In genomic region chr9:27679338-27679737, GRCh38 we compare ENCODE assay signal across 36 cellular contexts.
"Had no signal": no experiment of that assay in that cellular context is flagged by ENCODE, and none has a peak within 500 bp of the region (broad histone marks: within the 10 kb centered on the region; RNA-seq: fewer than 3 reads in every experiment).

No MANE protein-coding gene starts in this region.

- H3K4me3 ChIP-seq: adrenal gland, body of pancreas, esophagus muscularis mucosa, gastrocnemius medialis, heart left ventricle had no signal

- H3K27me3 Mint-ChIP-seq: activated naive CD4-positive, alpha-beta T cell treated with anti-CD3 and anti-CD28 coated beads, Interleukin-2, amount 50 U/mL, for 24 hours; activated naive CD8-positive, alpha-beta T cell treated with anti-CD3 and anti-CD28 coated beads for 36 hours had no signal

- H3K27me3 ChIP-seq: adrenal gland, body of pancreas, esophagus muscularis mucosa, gastrocnemius medialis, heart left ventricle had no signal

- ATAC-seq: activated CD4-positive, alpha-beta T cell treated with anti-CD3 and anti-CD28 coated beads for 36 hours; activated CD8-positive, alpha-beta memory T cell treated with anti-CD3 and anti-CD28 coated beads, Interleukin-2, amount 10 ng/mL, durations not matched to agents 7 days and 5 days; activated CD8-positive, alpha-beta T cell treated with anti-CD3 and anti-CD28 coated beads, Interleukin-2, amount 10 ng/mL, durations not matched to agents 7 days and 5 days; activated naive CD8-positive, alpha-beta T cell treated with anti-CD3 and anti-CD28 coated beads, Interleukin-2, amount 50 U/mL, for 24 hours; body of pancreas; effector memory CD8-positive, alpha-beta T cell; foreskin keratinocyte; gastrocnemius medialis; heart left ventricle; T-helper 17 cell had no signal

- H3K36me3 Mint-ChIP-seq: activated CD4-positive, alpha-beta memory T cell treated with anti-CD3 and anti-CD28 coated beads for 36 hours; activated CD8-positive, alpha-beta memory T cell treated with anti-CD3 and anti-CD28 coated beads, Interleukin-2, amount 10 ng/mL, durations not matched to agents 7 days and 5 days; activated naive CD4-positive, alpha-beta T cell treated with anti-CD3 and anti-CD28 coated beads, Interleukin-2, amount 50 U/mL, for 24 hours; activated naive CD8-positive, alpha-beta T cell treated with anti-CD3 and anti-CD28 coated beads for 36 hours had no signal

- H3K27ac ChIP-seq: adrenal gland, body of pancreas, esophagus muscularis mucosa, foreskin keratinocyte, gastrocnemius medialis, heart left ventricle, WERI-Rb-1 had no signal

- H3K4me3 Mint-ChIP-seq: activated CD4-positive, alpha-beta memory T cell treated with anti-CD3 and anti-CD28 coated beads for 36 hours; activated CD4-positive, alpha-beta T cell treated with anti-CD3 and anti-CD28 coated beads for 36 hours; activated CD4-positive, alpha-beta T cell treated with anti-CD3 and anti-CD28 coated beads, Interleukin-2, amount 10 ng/mL, durations not matched to agents 24 days and 14 days; activated CD8-positive, alpha-beta memory T cell treated with anti-CD3 and anti-CD28 coated beads, Interleukin-2, amount 10 ng/mL, durations not matched to agents 7 days and 5 days; activated CD8-positive, alpha-beta T cell treated with anti-CD3 and anti-CD28 coated beads, Interleukin-2, amount 10 ng/mL, durations not matched to agents 7 days and 5 days; activated naive CD4-positive, alpha-beta T cell treated with anti-CD3 and anti-CD28 coated beads for 36 hours; activated naive CD4-positive, alpha-beta T cell treated with anti-CD3 and anti-CD28 coated beads, Interleukin-2, amount 50 U/mL, for 24 hours; activated naive CD8-positive, alpha-beta T cell treated with anti-CD3 and anti-CD28 coated beads for 36 hours; activated naive CD8-positive, alpha-beta T cell treated with anti-CD3 and anti-CD28 coated beads, Interleukin-2, amount 50 U/mL, for 24 hours; activated T-helper 1 cell treated with anti-CD3 and anti-CD28 coated beads, Interleukin-12 subunit alpha, Interleukin-12 subunit beta, Interleukin-2, Interleukin-4 antibody, amounts not matched to agents 30 ng/mL and 10 ng/mL and 1 ng/mL, durations not matched to agents 14 hours and 24 hours and 36 hours; effector memory CD8-positive, alpha-beta T cell; T-helper 17 cell; T-helper 2 cell treated with Interferon-gamma antibody and Interleukin-4, amounts not matched to agents 5 μg/mL and 100 μg/mL, for 36 hours had no signal

- H3K9me3 Mint-ChIP-seq: activated CD4-positive, alpha-beta memory T cell treated with anti-CD3 and anti-CD28 coated beads for 36 hours; activated CD4-positive, alpha-beta T cell treated with anti-CD3 and anti-CD28 coated beads, Interleukin-2, amount 10 ng/mL, durations not matched to agents 24 days and 14 days; activated naive CD4-positive, alpha-beta T cell treated with anti-CD3 and anti-CD28 coated beads for 36 hours; activated naive CD4-positive, alpha-beta T cell treated with anti-CD3 and anti-CD28 coated beads, Interleukin-2, amount 50 U/mL, for 24 hours; activated naive CD8-positive, alpha-beta T cell treated with anti-CD3 and anti-CD28 coated beads for 36 hours; activated naive CD8-positive, alpha-beta T cell treated with anti-CD3 and anti-CD28 coated beads, Interleukin-2, amount 50 U/mL, for 24 hours; activated T-helper 1 cell treated with anti-CD3 and anti-CD28 coated beads, Interleukin-12 subunit alpha, Interleukin-12 subunit beta, Interleukin-2, Interleukin-4 antibody, amounts not matched to agents 30 ng/mL and 10 ng/mL and 1 ng/mL, durations not matched to agents 14 hours and 24 hours and 36 hours; activated T-helper 2 cell treated with anti-CD3 and anti-CD28 coated beads, Interferon-gamma antibody, Interleukin-2, Interleukin-4, amounts not matched to agents 10 μg/mL and 5 μg/mL and 100 μg/mL, durations not matched to agents 14 hours and 24 hours and 36 hours; effector memory CD8-positive, alpha-beta T cell; T-helper 2 cell treated with Interferon-gamma antibody and Interleukin-4, amounts not matched to agents 5 μg/mL and 100 μg/mL, for 36 hours had no signal

- H3K4me1 ChIP-seq: adrenal gland, body of pancreas, esophagus muscularis mucosa, foreskin keratinocyte, gastrocnemius medialis, heart left ventricle had no signal

- H3K36me3 ChIP-seq: adrenal gland, esophagus muscularis mucosa, gastrocnemius medialis, heart left ventricle, WERI-Rb-1 had no signal

- H3K27ac Mint-ChIP-seq: activated CD4-positive, alpha-beta memory T cell treated with anti-CD3 and anti-CD28 coated beads for 36 hours; activated CD4-positive, alpha-beta T cell treated with anti-CD3 and anti-CD28 coated beads for 36 hours; activated CD4-positive, alpha-beta T cell treated with anti-CD3 and anti-CD28 coated beads, Interleukin-2, amount 10 ng/mL, durations not matched to agents 24 days and 14 days; activated CD8-positive, alpha-beta memory T cell treated with anti-CD3 and anti-CD28 coated beads, Interleukin-2, amount 10 ng/mL, durations not matched to agents 7 days and 5 days; activated CD8-positive, alpha-beta T cell treated with anti-CD3 and anti-CD28 coated beads, Interleukin-2, amount 10 ng/mL, durations not matched to agents 7 days and 5 days; activated naive CD4-positive, alpha-beta T cell treated with anti-CD3 and anti-CD28 coated beads for 36 hours; activated naive CD4-positive, alpha-beta T cell treated with anti-CD3 and anti-CD28 coated beads, Interleukin-2, amount 50 U/mL, for 24 hours; activated naive CD8-positive, alpha-beta T cell treated with anti-CD3 and anti-CD28 coated beads for 36 hours; activated naive CD8-positive, alpha-beta T cell treated with anti-CD3 and anti-CD28 coated beads, Interleukin-2, amount 50 U/mL, for 24 hours; activated T-helper 1 cell treated with anti-CD3 and anti-CD28 coated beads, Interleukin-12 subunit alpha, Interleukin-12 subunit beta, Interleukin-2, Interleukin-4 antibody, amounts not matched to agents 30 ng/mL and 10 ng/mL and 1 ng/mL, durations not matched to agents 14 hours and 24 hours and 36 hours; activated T-helper 2 cell treated with anti-CD3 and anti-CD28 coated beads, Interferon-gamma antibody, Interleukin-2, Interleukin-4, amounts not matched to agents 10 μg/mL and 5 μg/mL and 100 μg/mL, durations not matched to agents 14 hours and 24 hours and 36 hours; effector memory CD8-positive, alpha-beta T cell; T-helper 17 cell; T-helper 2 cell treated with Interferon-gamma antibody and Interleukin-4, amounts not matched to agents 5 μg/mL and 100 μg/mL, for 36 hours had no signal

- DNase-seq: activated CD4-positive, alpha-beta memory T cell treated with anti-CD3 and anti-CD28 coated beads for 36 hours; activated CD4-positive, alpha-beta T cell treated with anti-CD3 and anti-CD28 coated beads for 36 hours; activated CD4-positive, alpha-beta T cell treated with anti-CD3 and anti-CD28 coated beads, Interleukin-2, amount 10 ng/mL, durations not matched to agents 24 days and 14 days; activated CD4-positive, CD25-positive, alpha-beta regulatory T cell; activated CD4-positive, CD25-positive, alpha-beta regulatory T cell treated with anti-CD3 and anti-CD28 coated beads, Interleukin-2, amount 50 U/mL, for 72 hours; activated CD8-positive, alpha-beta memory T cell treated with anti-CD3 and anti-CD28 coated beads, Interleukin-2, amount 10 ng/mL, durations not matched to agents 7 days and 5 days; activated CD8-positive, alpha-beta memory T cell treated with anti-CD3 and anti-CD28 coated beads, Interleukin-2, amount 50 U/mL, for 4 hours; activated CD8-positive, alpha-beta T cell treated with anti-CD3 and anti-CD28 coated beads, Interleukin-2, amount 10 ng/mL, durations not matched to agents 7 days and 5 days; activated effector memory CD4-positive, alpha-beta T cell treated with anti-CD3 and anti-CD28 coated beads, Interleukin-2, amount 50 U/mL, for 16 hours; activated naive CD4-positive, alpha-beta T cell treated with anti-CD3 and anti-CD28 coated beads for 36 hours; activated naive CD8-positive, alpha-beta T cell treated with anti-CD3 and anti-CD28 coated beads for 36 hours; activated naive CD8-positive, alpha-beta T cell treated with anti-CD3 and anti-CD28 coated beads, Interleukin-2, amount 50 U/mL, for 24 hours; activated T-cell treated with anti-CD3 and anti-CD28 coated beads, Interleukin-2, amount 50 U/mL, for 1 hour; activated T-cell treated with anti-CD3 and anti-CD28 coated beads, Interleukin-2, amount 50 U/mL, for 48 hours; adrenal gland; amygdala; aorta; body of pancreas; caudate nucleus; cortex of kidney; dermis blood vessel endothelial cell; effector CD4-positive, alpha-beta T cell; effector memory CD8-positive, alpha-beta T cell; erythroblast; foreskin keratinocyte; gastrocnemius medialis; glutamatergic neuron; heart left ventricle; T-helper 17 cell; T1000; WERI-Rb-1 had no signal

- H3K4me1 Mint-ChIP-seq: activated CD4-positive, alpha-beta T cell treated with anti-CD3 and anti-CD28 coated beads for 36 hours; activated CD4-positive, alpha-beta T cell treated with anti-CD3 and anti-CD28 coated beads, Interleukin-2, amount 10 ng/mL, durations not matched to agents 24 days and 14 days; activated CD8-positive, alpha-beta memory T cell treated with anti-CD3 and anti-CD28 coated beads, Interleukin-2, amount 10 ng/mL, durations not matched to agents 7 days and 5 days; activated naive CD4-positive, alpha-beta T cell treated with anti-CD3 and anti-CD28 coated beads, Interleukin-2, amount 50 U/mL, for 24 hours; activated naive CD8-positive, alpha-beta T cell treated with anti-CD3 and anti-CD28 coated beads for 36 hours; activated naive CD8-positive, alpha-beta T cell treated with anti-CD3 and anti-CD28 coated beads, Interleukin-2, amount 50 U/mL, for 24 hours; T-helper 17 cell had no signal

- H3K9me3 ChIP-seq: adrenal gland, body of pancreas, esophagus muscularis mucosa, gastrocnemius medialis, heart left ventricle had no signal
